In genomic region chr4:82084747-82085146, GRCh38 we compare ENCODE assay signal across 19 cellular contexts.
DNase-seq lines count a peak whose midpoint lies in the region; ATAC-seq and TF ChIP-seq lines count a peak whose summit lies in the region.
"Had no signal": no experiment of that assay in that cellular context is flagged by ENCODE, and none has a peak within 500 bp of the region (broad histone marks: within the 10 kb centered on the region; RNA-seq: fewer than 3 reads in every experiment).

No MANE protein-coding gene starts in this region.

- 65% methylated on average over 1 of the region's 1 CpG for WGBS in prostate gland

- H3K36me3 ChIP-seq in GM23338 (ENCODE audit: insufficient read depth) (no peaks in the 10 kb centered on the region), prostate gland (no peaks in the 10 kb centered on the region)
- H3K36me3 ChIP-seq: BE2C had no signal

- H3K27ac ChIP-seq in GM23338 (ENCODE audit: low read depth): no peak overlapping the region
- peak overlapping the region in 1 of 2 donors; percentile 25 for H3K27ac ChIP-seq in prostate gland

- peaks cover 6% of the 10 kb centered on the region for H3K4me1 Mint-ChIP-seq in GM23338
- H3K4me1 Mint-ChIP-seq: CD4-positive, CD25-positive, alpha-beta regulatory T cell; CD8-positive, alpha-beta memory T cell had no signal

- H4K20me1 ChIP-seq in GM23338 (replicated peaks; ENCODE audit: insufficient read depth): no peaks in the 10 kb centered on the region

- H3K4me2 ChIP-seq in GM23338: no peak overlapping the region

- H3K4me3 ChIP-seq in GM23338 (no peak overlapping the region), LNCaP clone FGC (ENCODE audit: low read depth, low read length) (no peak overlapping the region), prostate gland (no peak overlapping the region)
- H3K4me3 ChIP-seq: GM12878 had no signal

- DNase-seq in GM23338 (ENCODE audit: low spot score) (no peak), LNCaP clone FGC (ENCODE audit: low read depth) (peak; percentile 45), left lobe of liver (ENCODE audit: low spot score) (no peak), prostate gland (ENCODE audit: low spot score) (peak; percentile 46), NCI-H1105 (lab: John Stamatoyannopoulos, UW) (no peak)
- DNase-seq: ACHN; BE2C; C1 segment of cervical spinal cord; CD4-positive, CD25-positive, alpha-beta regulatory T cell; CD8-positive, alpha-beta memory T cell; COR-L47; DMS 273 treated with DMSO at 0.1 percent for 48 hours; DMS53; DND-41; EL; H9 had no signal

- intact Hi-C loops in prostate gland (cut with DNase I): no loop called here

- H3K27me3 ChIP-seq in GM23338 (ENCODE audit: insufficient read depth) (no peaks in the 10 kb centered on the region), prostate gland (replicated peaks; ENCODE audit: insufficient read depth) (no peaks in the 10 kb centered on the region)
- H3K27me3 ChIP-seq: BE2C had no signal

- no peaks in the 10 kb centered on the region for H3K27me3 Mint-ChIP-seq in GM23338 (ENCODE audit: insufficient read depth, low read depth, poor library complexity)

- H3F3A ChIP-seq in GM23338 (replicated peaks; ENCODE audit: low read depth): no peaks in the 10 kb centered on the region

- no peaks in the 10 kb centered on the region for H3K79me2 ChIP-seq in GM23338 (replicated peaks; ENCODE audit: insufficient read depth)

- no peaks in the 10 kb centered on the region for H3K9me3 ChIP-seq in prostate gland
- H3K9me3 ChIP-seq: BE2C had no signal

- no peak for TF ChIP-seq CTCF in GM23338 (conservative IDR thresholded peaks at IDR 0.05; ENCODE audit: low read depth in 2 of 2)
- TF ChIP-seq CTCF in LNCaP clone FGC (IDR thresholded peaks at IDR 0.05; ENCODE audit: control insufficient read depth, extremely low read depth, insufficient read depth): no peak
- no peak for TF ChIP-seq CTCF in prostate gland (IDR thresholded peaks at IDR 0.05)

- ATAC-seq in GM23338 (no peak), left lobe of liver (peak; percentile 51), GM19395 (IDR thresholded peaks at IDR 0.05; ENCODE audit: unreplicated experiment) (no peak), HG03342 (IDR thresholded peaks at IDR 0.05; ENCODE audit: unreplicated experiment) (no peak)
- ATAC-seq: GM12878 had no signal

- peak overlapping the region; percentile 69; the same call in 1 of the 2 replicates for H3K27ac Mint-ChIP-seq in GM23338
- H3K27ac Mint-ChIP-seq: CD8-positive, alpha-beta memory T cell had no signal

- no peak overlapping the region for H2AFZ ChIP-seq in GM23338

- TF ChIP-seq POLR2A in prostate gland (IDR thresholded peaks at IDR 0.05): no peak

- H3K9me2 ChIP-seq in GM23338 (ENCODE audit: insufficient read depth): peaks cover 5% of the 10 kb centered on the region; the same call in 1 of the 2 replicates

- H3K4me1 ChIP-seq in GM23338 (ENCODE audit: insufficient read depth) (no peaks in the 10 kb centered on the region), prostate gland (replicated peaks) (no peaks in the 10 kb centered on the region)
- H3K4me1 ChIP-seq: BE2C had no signal

- H3K9me3 Mint-ChIP-seq in GM23338: no peaks in the 10 kb centered on the region; the same call in 2 of the 3 replicates

- H3K4me3 Mint-ChIP-seq in GM23338: no peak overlapping the region
- H3K4me3 Mint-ChIP-seq: CD4-positive, CD25-positive, alpha-beta regulatory T cell; CD8-positive, alpha-beta memory T cell; H9 had no signal

- no peaks in the 10 kb centered on the region for H3K36me3 Mint-ChIP-seq in GM23338 (ENCODE audit: low read depth)
- H3K36me3 Mint-ChIP-seq: CD4-positive, CD25-positive, alpha-beta regulatory T cell; CD8-positive, alpha-beta memory T cell had no signal

TF ChIP-seq in GM23338, 12 proteins besides CTCF, POLR2A, EP300 and RAD21 (continues in another document):
- no peak for TF ChIP-seq REST (IDR thresholded peaks at IDR 0.05; ENCODE audit: unreplicated experiment)
- no peak for TF ChIP-seq ZNF331 (CRISPR knock-in tag; IDR thresholded peaks at IDR 0.05; ENCODE audit: low read depth)
- no peak for TF ChIP-seq ZNF462 (CRISPR knock-in tag; IDR thresholded peaks at IDR 0.05)
- no peak for TF ChIP-seq EZH2 (IDR thresholded peaks at IDR 0.05; ENCODE audit: low read depth, unreplicated experiment)
- no peak for TF ChIP-seq NANOG (IDR thresholded peaks at IDR 0.05; ENCODE audit: borderline replicate concordance)
- no peak for TF ChIP-seq JUNB (IDR thresholded peaks at IDR 0.05; ENCODE audit: unreplicated experiment)
- TF ChIP-seq ZNF114 (CRISPR knock-in tag; IDR thresholded peaks at IDR 0.05): no peak

Comparison
In these comparisons a context has a peak if more than half of its experiments do, and no peak if none do; other contexts are left out.
1. DNase-seq: peak in LNCaP clone FGC (single experiment) and prostate gland (single experiment); none in GM23338 (single experiment), left lobe of liver (single experiment) and NCI-H1105 (single experiment).